25 cellular contexts compared by ENCODE assay signal in the genomic region with DNA sequence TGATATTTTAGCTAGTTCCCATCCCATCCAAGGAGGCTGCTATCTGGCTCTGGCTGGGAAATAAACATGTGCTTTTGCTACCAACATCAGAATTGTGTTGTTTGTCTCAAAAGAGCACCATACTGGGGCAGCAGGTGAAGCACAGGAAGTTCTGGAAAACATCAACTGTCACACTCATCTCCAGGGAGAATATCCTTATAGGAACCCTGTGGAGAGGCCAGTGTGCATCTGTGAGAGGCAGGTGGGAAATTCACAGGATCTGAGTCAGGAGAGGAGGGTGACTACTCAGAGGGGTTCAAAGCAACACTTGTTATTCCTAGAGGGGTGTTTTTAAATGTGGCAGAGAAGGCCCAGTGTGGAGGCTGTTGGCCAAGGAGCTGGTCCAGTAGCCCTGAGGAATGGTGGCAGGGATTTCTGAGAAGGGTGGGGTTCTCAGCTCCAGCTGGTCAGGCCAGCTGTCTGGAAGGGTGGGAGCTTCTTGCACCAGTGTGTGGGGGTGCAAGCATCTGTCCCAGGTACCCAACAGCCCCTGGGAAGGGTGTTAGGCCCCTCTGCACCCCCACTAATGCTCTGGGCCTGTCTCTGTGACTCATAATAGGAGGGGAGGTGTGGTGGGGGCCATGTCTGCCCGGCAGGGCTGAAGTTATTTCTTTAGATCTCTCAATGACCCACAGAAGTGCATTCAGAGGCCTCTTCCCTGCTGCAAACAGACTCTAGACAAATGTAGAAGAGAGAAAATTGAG. TPM values are rescaled to one million over a fixed set of nuclear protein-coding genes. Genes with fewer than 3 reads are reported as not detected.
DNase-seq lines count a peak whose midpoint lies in the region; ATAC-seq, FAIRE-seq and TF ChIP-seq lines count a peak whose summit lies in the region.
"Had no signal": no experiment of that assay in that cellular context is flagged by ENCODE, and none has a peak within 500 bp of the region (broad histone marks: within the 10 kb centered on the region; RNA-seq: fewer than 3 reads in every experiment).

No MANE protein-coding gene starts in this region.

- H3K79me1 ChIP-seq in mesenchymal stem cell (replicated peaks; ENCODE audit: low read length, poor library complexity, severe bottlenecking), result peaks cover 1% of the 10 kb centered on the region

- H3K4me1 Mint-ChIP-seq in Calu3 (ENCODE audit: low read depth, unreplicated experiment), result peaks cover 16% of the 10 kb centered on the region
- H3K4me1 Mint-ChIP-seq: nephron progenitor cell had no signal

- H3K9ac ChIP-seq in SK-N-SH, result no peak overlapping the region
- H3K9ac ChIP-seq in mesenchymal stem cell (ENCODE audit: low read length), result no peak overlapping the region

- CTCF ChIA-PET in Calu3 (lab: Charles Lee) (interaction anchor here (0.9 kb wide), 1 partner anchor 13 kb away, joined by 3 read pairs; no protein-coding TSS in a partner anchor), SK-N-SH (lab: Yijun Ruan, JAX) (interaction anchor here (0.9 to 3.6 kb wide), 3 partner anchors 12 to 756 kb away, joined by 3 to 16 read pairs (median 3); no protein-coding TSS in a partner anchor)

- H3K9me3 ChIP-seq in SK-N-SH (no peaks in the 10 kb centered on the region), mesenchymal stem cell (ENCODE audit: control insufficient read depth, low read length) (no peaks in the 10 kb centered on the region), body of pancreas (no peaks in the 10 kb centered on the region)
- H3K9me3 ChIP-seq: esophagus muscularis mucosa, SJSA1 had no signal

- no peaks in the 10 kb centered on the region for H4K20me1 ChIP-seq in SK-N-SH (ENCODE audit: insufficient read depth)

- H3K18ac ChIP-seq in mesenchymal stem cell (ENCODE audit: low read depth in 1 of 2, low read length in 2 of 2), result no peak overlapping the region

- no peak overlapping the region for H3K4ac ChIP-seq in mesenchymal stem cell (ENCODE audit: low read depth in 1 of 2, low read length in 2 of 2)

- peak overlapping the region; percentile 16 for H3K27ac Mint-ChIP-seq in Calu3 (ENCODE audit: unreplicated experiment)
- H3K27ac Mint-ChIP-seq: activated CD8-positive, alpha-beta memory T cell treated with anti-CD3 and anti-CD28 coated beads, Interleukin-2, amount 10 ng/mL, durations not matched to agents 7 days and 5 days; memory B cell; nephron progenitor cell had no signal

- H3K27ac ChIP-seq in SK-N-SH (ENCODE audit: low read depth in 2 of 2, low read length in 1 of 2) (no peak overlapping the region), mesenchymal stem cell (ENCODE audit: low read length, poor library complexity, severe bottlenecking) (peak overlapping the region; percentile 41), body of pancreas (no peak overlapping the region)
- H3K27ac ChIP-seq: cardiac muscle cell, esophagus muscularis mucosa, SJSA1 had no signal

- H3K9me3 Mint-ChIP-seq in Calu3 (ENCODE audit: low read depth, unreplicated experiment), result no peaks in the 10 kb centered on the region
- H3K9me3 Mint-ChIP-seq: memory B cell, nephron progenitor cell had no signal

- no peak overlapping the region for H3K4me2 ChIP-seq in SK-N-SH
- no peak overlapping the region for H3K4me2 ChIP-seq in mesenchymal stem cell (ENCODE audit: low read length, poor library complexity, severe bottlenecking)

- no peak overlapping the region for H3K4me3 Mint-ChIP-seq in Calu3 (ENCODE audit: low read depth, unreplicated experiment)
- H3K4me3 Mint-ChIP-seq: activated CD8-positive, alpha-beta memory T cell treated with anti-CD3 and anti-CD28 coated beads, Interleukin-2, amount 10 ng/mL, durations not matched to agents 7 days and 5 days; memory B cell; nephron progenitor cell had no signal

- H3K9me2 ChIP-seq in SK-N-SH, result no peaks in the 10 kb centered on the region

- no peak for TF ChIP-seq RAD21 in SK-N-SH (IDR thresholded peaks at IDR 0.05; ENCODE audit: low read length)

- 0 out of 2 replicates have a peak overlapping the region, but pooled peaks have one; percentile 46 for H2AFZ ChIP-seq in SK-N-SH (ENCODE audit: low read depth)
- H2AFZ ChIP-seq in mesenchymal stem cell (ENCODE audit: low read depth, low read length), result no peak overlapping the region

- no peak overlapping the region for H4K91ac ChIP-seq in mesenchymal stem cell (ENCODE audit: low read length)

- H3K4me3 ChIP-seq in SK-N-SH (ENCODE audit: low read depth in 2 of 2, low read length in 1 of 2) (no peak overlapping the region), mesenchymal stem cell (ENCODE audit: insufficient read depth in 1 of 2, low read depth in 1 of 2, low read length in 2 of 2) (no peak overlapping the region), body of pancreas (no peak overlapping the region)
- H3K4me3 ChIP-seq: cardiac muscle cell, esophagus muscularis mucosa, SJSA1 had no signal

- no peaks in the 10 kb centered on the region for H3K27me3 ChIP-seq in SK-N-SH (ENCODE audit: insufficient read depth)
- H3K27me3 ChIP-seq in mesenchymal stem cell (ENCODE audit: control insufficient read depth in 1 of 2, insufficient read depth in 1 of 2, low read length in 2 of 2), result no peaks in the 10 kb centered on the region
- no peaks in the 10 kb centered on the region for H3K27me3 ChIP-seq in body of pancreas
- H3K27me3 ChIP-seq: cardiac muscle cell, SJSA1 had no signal

- H2BK120ac ChIP-seq in mesenchymal stem cell (ENCODE audit: low read depth, low read length), result no peak overlapping the region

- H3K36me3 Mint-ChIP-seq in Calu3 (ENCODE audit: insufficient read depth, unreplicated experiment), result no peaks in the 10 kb centered on the region
- H3K36me3 Mint-ChIP-seq: activated CD8-positive, alpha-beta memory T cell treated with anti-CD3 and anti-CD28 coated beads, Interleukin-2, amount 10 ng/mL, durations not matched to agents 7 days and 5 days; memory B cell had no signal

- no peak for TF ChIP-seq POLR2A in H54 (IDR thresholded peaks at IDR 0.05; ENCODE audit: low read depth, low read length)
- TF ChIP-seq POLR2A in body of pancreas (IDR thresholded peaks at IDR 0.05), result no peak

- TF ChIP-seq CTCF in Calu3 (IDR thresholded peaks at IDR 0.05; ENCODE audit: unreplicated experiment) (no peak), SK-N-SH (IDR thresholded peaks at IDR 0.05) (no peak), body of pancreas (IDR thresholded peaks at IDR 0.05) (no peak)

- no peaks in the 10 kb centered on the region for H3K27me3 Mint-ChIP-seq in Calu3 (ENCODE audit: unreplicated experiment)

- H2BK5ac ChIP-seq in mesenchymal stem cell (ENCODE audit: low read depth, low read length, poor library complexity, severe bottlenecking), result no peak overlapping the region

- no peak overlapping the region for H3K14ac ChIP-seq in mesenchymal stem cell (ENCODE audit: low read length in 2 of 2)

- H3K23ac ChIP-seq in mesenchymal stem cell (ENCODE audit: low read length in 2 of 2), result no peak overlapping the region

- H3F3A ChIP-seq in SK-N-SH (replicated peaks; ENCODE audit: insufficient read depth), result no peaks in the 10 kb centered on the region

- no peak overlapping the region for H2AK5ac ChIP-seq in mesenchymal stem cell (ENCODE audit: low read length, severe bottlenecking)

- TF ChIP-seq EP300 in SK-N-SH (IDR thresholded peaks at IDR 0.05; ENCODE audit: borderline replicate concordance in 1 of 2, low read depth in 1 of 2, low read length in 1 of 2), result no peak

- DNase-seq in Calu3 (no peak), H54 (ENCODE audit: insufficient read length, low spot score) (peak; percentile 15), SK-N-SH (no peak), mesenchymal stem cell (no peak), body of pancreas (no peak), SIG-M5 (lab: John Stamatoyannopoulos, UW) (no peak), NCI-H1105 (lab: John Stamatoyannopoulos, UW) (no peak), epidermal melanocyte (ENCODE audit: insufficient read length, low spot score) (no peak)
- DNase-seq: activated CD4-positive, alpha-beta T cell treated with anti-CD3 and anti-CD28 coated beads for 1 hour; GF-D8; NCI-H187; NCI-H510A treated with DMSO at 0.1 percent for 48 hours; nephron progenitor cell; stimulated activated CD4-positive, alpha-beta T cell treated with anti-CD3 and anti-CD28 coated beads, Interleukin-12 subunit alpha, Interleukin-12 subunit beta, amount 100 ng/mL, for 4 hours; T-helper 9 cell had no signal

- H3K4me1 ChIP-seq in SK-N-SH (ENCODE audit: control insufficient read depth in 1 of 2, insufficient read depth in 2 of 2, low read depth in 1 of 2, low read length in 1 of 2) (peaks cover 0 to 14% of the 10 kb centered on the region in 2 experiments; a peak in 1 of 4 replicates), mesenchymal stem cell (ENCODE audit: control insufficient read depth, insufficient read depth, low read depth, low read length) (peaks cover 21% of the 10 kb centered on the region), body of pancreas (no peaks in the 10 kb centered on the region)

- intact Hi-C loops in Calu3 (cut with micrococcal nuclease; ENCODE audit: unreplicated experiment), result no loop called here
- intact Hi-C loops in body of pancreas (cut with DNase I), result no loop called here

- ATAC-seq in body of pancreas, result no peak

- POLR2A ChIA-PET in SK-N-SH (lab: Yijun Ruan, JAX), result interaction anchor here (1.6 kb wide), 1 partner anchor 28 kb away, joined by 4 read pairs; no protein-coding TSS in a partner anchor

- WGBS in SK-N-SH (ENCODE audit: low lambda C conversion rate), result no CpG with 5 or more reads among the region's 1 CpG
- WGBS in mesenchymal stem cell, result no CpG with 5 or more reads among the region's 1 CpG
- 64 to 86% methylated on average over 1 of the region's 1 CpG for WGBS in body of pancreas, 2 donors

- H3K36me3 ChIP-seq in SK-N-SH (replicated peaks in 1 of 2; ENCODE audit: control insufficient read depth in 1 of 2, insufficient read depth in 2 of 2, low read length in 1 of 2), result no peaks in the 10 kb centered on the region
- no peaks in the 10 kb centered on the region for H3K36me3 ChIP-seq in mesenchymal stem cell (ENCODE audit: control insufficient read depth in 1 of 2, insufficient read depth in 2 of 2, low read depth in 1 of 2, low read length in 2 of 2)
- no peaks in the 10 kb centered on the region for H3K36me3 ChIP-seq in body of pancreas (replicated peaks in 1 of 2; ENCODE audit: insufficient read depth in 1 of 2, low read depth in 2 of 2)
- H3K36me3 ChIP-seq: cardiac muscle cell, esophagus muscularis mucosa, SJSA1 had no signal

- no TSS peak for BruUV-seq in Calu3 (replicated peaks; lab: Mats Ljungman, UMichigan)

- no peak overlapping the region for H4K8ac ChIP-seq in mesenchymal stem cell (ENCODE audit: low read length)

- no peaks in the 10 kb centered on the region for H3K79me2 ChIP-seq in SK-N-SH (ENCODE audit: insufficient read depth)

- no peak overlapping the region for H2BK15ac ChIP-seq in mesenchymal stem cell (ENCODE audit: low read depth, poor library complexity, severe bottlenecking)

- H2BK12ac ChIP-seq in mesenchymal stem cell (ENCODE audit: low read length in 2 of 2), result no peak overlapping the region

- FAIRE-seq in H54 (lab: Jason Lieb, UNC), result peak; percentile 66
- FAIRE-seq: GM12891, islet of Langerhans had no signal

RNA-seq across cellular contexts. Expression of gene RPSA, which starts 28.7 kb away (rescaled TPM):
- total RNA-seq in Calu3 (2022) (751 and 904 TPM in 2 replicates), body of pancreas (100 to 1,000 TPM; 555 to 696 TPM)
- 2,958 and 3,456 TPM in 2 replicates for polyA plus RNA-seq in SK-N-SH (2012; rRNA removed)
- 3,101 and 3,500 TPM in 2 replicates for polyA plus RNA-seq in SK-N-SH (2012; cell fraction: cytosol; rRNA removed)
- 1,164 and 1,345 TPM in 2 replicates for polyA plus RNA-seq in SK-N-SH (2012; cell fraction: nucleus; rRNA removed)
- 1,855 TPM for polyA plus RNA-seq in mesenchymal stem cell (2013, experiment 1 of 2)
- 1,954 TPM for polyA plus RNA-seq in mesenchymal stem cell (2013, experiment 2 of 2)

RNA-seq across cellular contexts. Expression of gene MOBP, which starts 32.3 kb away (rescaled TPM):
- 0.57 TPM in 1 of 2 replicates, not detected in the other for total RNA-seq in Calu3 (2022)
- polyA plus RNA-seq in SK-N-SH (2012; rRNA removed), result not detected in 2 replicates
- not detected in 2 replicates for polyA plus RNA-seq in SK-N-SH (2012; cell fraction: cytosol; rRNA removed)
- not detected in 2 replicates for polyA plus RNA-seq in SK-N-SH (2012; cell fraction: nucleus; rRNA removed)
- under 0.01 TPM for polyA plus RNA-seq in mesenchymal stem cell (2013, experiment 1 of 2)
- not detected for polyA plus RNA-seq in mesenchymal stem cell (2013, experiment 2 of 2)
- not detected for total RNA-seq in body of pancreas
- total RNA-seq: activated CD8-positive, alpha-beta memory T cell treated with anti-CD3 and anti-CD28 coated beads, Interleukin-2, amount 10 ng/mL, durations not matched to agents 7 days and 5 days; cardiac muscle cell; esophagus muscularis mucosa; HT-29; OCI-LY7; SJSA1 had no signal
- polyA plus RNA-seq: BJ, cardiac muscle cell had no signal

RNA-seq across cellular contexts. Expression of gene SLC25A38, which starts 52.0 kb away (rescaled TPM):
- total RNA-seq in Calu3 (2022) (23.6 and 24.9 TPM in 2 replicates), body of pancreas (10 to 100 TPM; 17.5 to 28.8 TPM)
- 34.9 and 45.0 TPM in 2 replicates for polyA plus RNA-seq in SK-N-SH (2012; rRNA removed)
- polyA plus RNA-seq in SK-N-SH (2012; cell fraction: cytosol; rRNA removed), result 35.2 and 36.9 TPM in 2 replicates
- polyA plus RNA-seq in SK-N-SH (2012; cell fraction: nucleus; rRNA removed), result 50.1 and 57.6 TPM in 2 replicates
- polyA plus RNA-seq in mesenchymal stem cell (2013, experiment 1 of 2), result 29.8 TPM
- polyA plus RNA-seq in mesenchymal stem cell (2013, experiment 2 of 2), result 29.6 TPM
